20 cellular contexts compared by ENCODE assay signal in genomic region chr1:175841613-175842234, GRCh38.
DNase-seq lines count a peak whose midpoint lies in the region; ATAC-seq and TF ChIP-seq lines count a peak whose summit lies in the region.
"Had no signal": no experiment of that assay in that cellular context is flagged by ENCODE, and none has a peak within 500 bp of the region (broad histone marks: within the 10 kb centered on the region; RNA-seq: fewer than 3 reads in every experiment).

No MANE protein-coding gene starts in this region.

- peaks cover 31% of the 10 kb centered on the region for H3K27me3 Mint-ChIP-seq in osteocyte (ENCODE audit: unreplicated experiment)
- H3K27me3 Mint-ChIP-seq: dendritic cell treated with granulocyte-macrophage colony-stimulating factor and Interleukin-4, amounts not matched to agents 40 ng/mL and 50 ng/mL, for 4 days had no signal

- no peaks in the 10 kb centered on the region for H3K9me3 Mint-ChIP-seq in osteocyte (ENCODE audit: unreplicated experiment)
- H3K9me3 Mint-ChIP-seq: activated naive CD8-positive, alpha-beta T cell treated with anti-CD3 and anti-CD28 coated beads, Interleukin-2, amount 10 ng/mL, durations not matched to agents 7 days and 5 days; activated T-helper 1 cell treated with anti-CD3 and anti-CD28 coated beads, Interleukin-12 subunit alpha, Interleukin-12 subunit beta, Interleukin-2, Interleukin-4 antibody, amounts not matched to agents 30 ng/mL and 10 ng/mL and 1 ng/mL, durations not matched to agents 14 hours and 24 hours and 36 hours; dendritic cell treated with granulocyte-macrophage colony-stimulating factor and Interleukin-4, amounts not matched to agents 40 ng/mL and 50 ng/mL, for 4 days; T-helper 1 cell treated with Interleukin-12 subunit alpha and Interleukin-12 subunit beta and Interleukin-4 antibody, amounts not matched to agents 30 μg/mL and 1 μg/mL, for 36 hours had no signal

- H3K27ac Mint-ChIP-seq in osteocyte (ENCODE audit: unreplicated experiment) = no peak overlapping the region
- H3K27ac Mint-ChIP-seq: activated naive CD8-positive, alpha-beta T cell treated with anti-CD3 and anti-CD28 coated beads, Interleukin-2, amount 10 ng/mL, durations not matched to agents 7 days and 5 days; activated T-helper 1 cell treated with anti-CD3 and anti-CD28 coated beads, Interleukin-12 subunit alpha, Interleukin-12 subunit beta, Interleukin-2, Interleukin-4 antibody, amounts not matched to agents 30 ng/mL and 10 ng/mL and 1 ng/mL, durations not matched to agents 14 hours and 24 hours and 36 hours; dendritic cell treated with granulocyte-macrophage colony-stimulating factor and Interleukin-4, amounts not matched to agents 40 ng/mL and 50 ng/mL, for 4 days; T-helper 1 cell treated with Interleukin-12 subunit alpha and Interleukin-12 subunit beta and Interleukin-4 antibody, amounts not matched to agents 30 μg/mL and 1 μg/mL, for 36 hours had no signal

- H3K4me1 Mint-ChIP-seq in osteocyte (ENCODE audit: unreplicated experiment) = no peaks in the 10 kb centered on the region
- H3K4me1 Mint-ChIP-seq: activated naive CD8-positive, alpha-beta T cell treated with anti-CD3 and anti-CD28 coated beads, Interleukin-2, amount 10 ng/mL, durations not matched to agents 7 days and 5 days; naive B cell had no signal

- no peak for ATAC-seq in HG03378 (IDR thresholded peaks at IDR 0.05; ENCODE audit: unreplicated experiment)
- ATAC-seq: esophagus mucosa had no signal

- H3K4me3 Mint-ChIP-seq in osteocyte (ENCODE audit: unreplicated experiment) = no peak overlapping the region
- H3K4me3 Mint-ChIP-seq: activated naive CD8-positive, alpha-beta T cell treated with anti-CD3 and anti-CD28 coated beads, Interleukin-2, amount 10 ng/mL, durations not matched to agents 7 days and 5 days; activated T-helper 1 cell treated with anti-CD3 and anti-CD28 coated beads, Interleukin-12 subunit alpha, Interleukin-12 subunit beta, Interleukin-2, Interleukin-4 antibody, amounts not matched to agents 30 ng/mL and 10 ng/mL and 1 ng/mL, durations not matched to agents 14 hours and 24 hours and 36 hours; dendritic cell treated with granulocyte-macrophage colony-stimulating factor and Interleukin-4, amounts not matched to agents 40 ng/mL and 50 ng/mL, for 4 days; naive B cell; T-helper 1 cell treated with Interleukin-12 subunit alpha and Interleukin-12 subunit beta and Interleukin-4 antibody, amounts not matched to agents 30 μg/mL and 1 μg/mL, for 36 hours had no signal

- DNase-seq in NCI-H1092 (lab: John Stamatoyannopoulos, UW) = peak; percentile 66
- DNase-seq in NCI-H2171 treated with DMSO at 0.1 percent for 48 hours (lab: John Stamatoyannopoulos, UW) = peak; percentile 98
- peak; percentile 90 for DNase-seq in SHP77 treated with DMSO at 0.1 percent for 48 hours (lab: John Stamatoyannopoulos, UW)
- peak; percentile 27 for DNase-seq in osteocyte (ENCODE audit: extremely low spot score, unreplicated experiment)
- no peak for DNase-seq in NCI-H187 treated with DMSO at 0.1 percent for 48 hours (lab: John Stamatoyannopoulos, UW)
- no peak for DNase-seq in NCI-H345 (lab: John Stamatoyannopoulos, UW)
- DNase-seq: activated CD4-positive, CD25-positive, alpha-beta regulatory T cell; activated CD8-positive, alpha-beta memory T cell treated with anti-CD3 and anti-CD28 coated beads for 24 hours; activated naive CD8-positive, alpha-beta T cell treated with anti-CD3 and anti-CD28 coated beads, Interleukin-2, amount 10 ng/mL, durations not matched to agents 7 days and 5 days; AML-193; Karpas-422; naive B cell; NCI-H1436; Right ventricle myocardium superior; testis had no signal

- H3K36me3 Mint-ChIP-seq in osteocyte (ENCODE audit: unreplicated experiment) = no peaks in the 10 kb centered on the region
- H3K36me3 Mint-ChIP-seq: activated naive CD8-positive, alpha-beta T cell treated with anti-CD3 and anti-CD28 coated beads, Interleukin-2, amount 10 ng/mL, durations not matched to agents 7 days and 5 days; naive B cell had no signal

- no peak for TF ChIP-seq CTCF in osteocyte (IDR thresholded peaks at IDR 0.05)

Comparison
In these comparisons a context has a peak if more than half of its experiments do, and no peak if none do; other contexts are left out.
1. DNase-seq: peak in NCI-H1092 (single experiment), NCI-H2171 treated with DMSO at 0.1 percent for 48 hours (single experiment), SHP77 treated with DMSO at 0.1 percent for 48 hours (single experiment) and osteocyte (single experiment); none in NCI-H187 treated with DMSO at 0.1 percent for 48 hours (single experiment) and NCI-H345 (single experiment).